8 cellular contexts compared by ENCODE assay signal in genomic region chr17:38982858-38983746, GRCh38. TPM values are rescaled to one million over a fixed set of nuclear protein-coding genes. Genes with fewer than 3 reads are reported as not detected.
DNase-seq lines count a peak whose midpoint lies in the region; ATAC-seq and TF ChIP-seq lines count a peak whose summit lies in the region.

No MANE protein-coding gene starts in this region.

- dilution Hi-C loops in mammary epithelial cell (cut with HindIII; ENCODE audit: low sequenced_read_pairs): no loop called here

- 42% methylated on average over 10 of the region's 11 CpGs for WGBS in mammary epithelial cell (ENCODE audit: low coverage, missing lambda C conversion rate)

- ATAC-seq in stimulated activated effector memory CD8-positive, alpha-beta T cell treated with anti-CD3 and anti-CD28 coated beads, Interleukin-12 subunit alpha, Interleukin-12 subunit beta, amount 100 ng/mL, for 72 hours: peak; percentile 65
- ATAC-seq in GM21717 (IDR thresholded peaks at IDR 0.05; ENCODE audit: unreplicated experiment): no peak

- H3K4me3 ChIP-seq in SK-N-MC: no peak overlapping the region
- H3K4me3 ChIP-seq in mammary epithelial cell (replicated peaks in 1 of 3; ENCODE audit: insufficient read depth in 1 of 3, low read depth in 2 of 3, low read length in 3 of 3): no peak overlapping the region

- H3K79me2 ChIP-seq in mammary epithelial cell (ENCODE audit: insufficient read depth, low read length): no peaks in the 10 kb centered on the region

- peak; percentile 15 for DNase-seq in stimulated activated CD8-positive, alpha-beta memory T cell treated with anti-CD3 and anti-CD28 coated beads, Interleukin-12 subunit alpha, Interleukin-12 subunit beta, amount 100 ng/mL, for 1 hour (ENCODE audit: low read depth)
- DNase-seq in stimulated activated CD8-positive, alpha-beta memory T cell treated with anti-CD3 and anti-CD28 coated beads, Interleukin-4, amount 100 ng/mL, for 48 hours: no peak
- DNase-seq in NCI-H128 (lab: John Stamatoyannopoulos, UW; ENCODE audit: unreplicated experiment): peak; percentile 43
- peak; percentile 70 for DNase-seq in SK-N-MC (ENCODE audit: low read depth, low spot score)
- DNase-seq in mammary epithelial cell: peak; percentile 38
- DNase-seq in islet precursor cell: peak; percentile 67
- peak; percentile 7 to 57 for DNase-seq in stimulated activated effector memory CD8-positive, alpha-beta T cell treated with anti-CD3 and anti-CD28 coated beads, Interleukin-12 subunit alpha, Interleukin-12 subunit beta, amount 100 ng/mL, for 72 hours (ENCODE audit: low spot score in 2 of 2)

- H3K9ac ChIP-seq in SK-N-MC (ENCODE audit: insufficient read length) (no peak overlapping the region), mammary epithelial cell (ENCODE audit: insufficient read depth, low read length) (no peak overlapping the region)

- no peak overlapping the region for H3K27ac ChIP-seq in SK-N-MC
- H3K27ac ChIP-seq in mammary epithelial cell (ENCODE audit: insufficient read depth, low read depth, low read length): no peak overlapping the region

- no peaks in the 10 kb centered on the region for H3K36me3 ChIP-seq in SK-N-MC (ENCODE audit: insufficient read depth, low read length)
- no peaks in the 10 kb centered on the region for H3K36me3 ChIP-seq in mammary epithelial cell (ENCODE audit: insufficient read depth, low read length)

- in situ Hi-C loops in mammary epithelial cell (cut with MboI; ENCODE audit: low sequenced_read_pairs in 2 of 2): loop anchor here in 1 of 2 donors (25.0 kb wide), 1 partner anchor 179 kb away; the partner anchor contains the start of genes ARL5C and PLXDC1

- no peaks in the 10 kb centered on the region for H3K9me3 Mint-ChIP-seq in stimulated activated effector memory CD8-positive, alpha-beta T cell treated with anti-CD3 and anti-CD28 coated beads, Interleukin-12 subunit alpha, Interleukin-12 subunit beta, amount 100 ng/mL, for 72 hours

- no peaks in the 10 kb centered on the region for H3K4me1 ChIP-seq in mammary epithelial cell (ENCODE audit: insufficient read depth, low read length)

- H3K36me3 Mint-ChIP-seq in stimulated activated effector memory CD8-positive, alpha-beta T cell treated with anti-CD3 and anti-CD28 coated beads, Interleukin-12 subunit alpha, Interleukin-12 subunit beta, amount 100 ng/mL, for 72 hours: no peaks in the 10 kb centered on the region

- BruUV-seq in mammary epithelial cell (replicated peaks; lab: Mats Ljungman, UMichigan): no TSS peak

- intact Hi-C loops in mammary epithelial cell (cut with micrococcal nuclease): loop anchor here (1.0 to 2.0 kb wide), 5 partner anchors 86 to 261 kb away; partner anchors contain the start of gene LASP1

- H4K20me1 ChIP-seq in mammary epithelial cell (ENCODE audit: insufficient read depth, low read length): no peaks in the 10 kb centered on the region

- H3K9me3 ChIP-seq in SK-N-MC (ENCODE audit: low read depth, low read length): no peaks in the 10 kb centered on the region
- H3K9me3 ChIP-seq in mammary epithelial cell (replicated peaks; ENCODE audit: insufficient read depth, low read length): no peaks in the 10 kb centered on the region

- no peak overlapping the region for H3K4me2 ChIP-seq in mammary epithelial cell (ENCODE audit: insufficient read depth, low read depth, low read length)

- CTCF ChIA-PET in mammary epithelial cell (lab: Charles Lee; ENCODE audit: low non-redundant PET): interaction anchor here (0.6 to 1.3 kb wide), 13 partner anchors 11 to 261 kb away, joined by 3 to 95 read pairs (median 5); partner anchors contain the start of gene PLXDC1

- no peak overlapping the region for H3K4me3 Mint-ChIP-seq in stimulated activated effector memory CD8-positive, alpha-beta T cell treated with anti-CD3 and anti-CD28 coated beads, Interleukin-12 subunit alpha, Interleukin-12 subunit beta, amount 100 ng/mL, for 72 hours

- no peaks in the 10 kb centered on the region for H3K4me1 Mint-ChIP-seq in stimulated activated effector memory CD8-positive, alpha-beta T cell treated with anti-CD3 and anti-CD28 coated beads, Interleukin-12 subunit alpha, Interleukin-12 subunit beta, amount 100 ng/mL, for 72 hours

- H3K27me3 ChIP-seq in mammary epithelial cell (ENCODE audit: insufficient read depth, low read length): no peaks in the 10 kb centered on the region

- TF ChIP-seq CTCF in mammary epithelial cell (conservative IDR thresholded peaks at IDR 0.05 in 1 of 2, IDR thresholded peaks at IDR 0.05 in 1 of 2; ENCODE audit: extremely low read depth in 1 of 2, insufficient read depth in 1 of 2, low read depth in 1 of 2, low read length in 2 of 2): peak; percentile 77 to 85

- no peak overlapping the region for H3K27ac Mint-ChIP-seq in stimulated activated effector memory CD8-positive, alpha-beta T cell treated with anti-CD3 and anti-CD28 coated beads, Interleukin-12 subunit alpha, Interleukin-12 subunit beta, amount 100 ng/mL, for 72 hours

- H2AFZ ChIP-seq in mammary epithelial cell (ENCODE audit: low read depth, low read length): no peak overlapping the region

RNA-seq across cellular contexts. Expression of gene FBXO47, which starts 15.9 kb away (rescaled TPM):
- not detected for total RNA-seq in mammary epithelial cell
- not detected for polyA plus RNA-seq in mammary epithelial cell
- not detected for polyA minus RNA-seq in mammary epithelial cell
